In the genomic region with DNA sequence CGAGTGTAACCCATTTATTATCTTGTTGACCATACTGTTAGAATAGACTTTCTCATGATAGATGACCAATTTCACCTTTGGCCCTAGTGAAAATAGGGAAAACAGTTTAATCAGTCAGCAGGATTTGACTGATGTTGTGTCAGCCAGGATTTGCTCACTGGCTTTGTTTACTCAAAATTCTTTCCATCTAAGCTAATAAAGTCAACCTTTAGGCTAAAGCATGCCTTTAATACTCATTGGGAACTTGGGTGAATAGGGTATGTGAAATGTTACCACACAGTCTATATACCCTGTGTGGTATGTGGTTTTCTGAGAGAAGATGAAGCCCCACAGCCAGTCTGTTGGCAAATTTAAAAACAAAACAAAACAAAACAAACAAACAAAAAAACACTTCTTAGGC, we compare ENCODE assay signal across 33 cellular contexts. TPM values are rescaled to one million over a fixed set of nuclear protein-coding genes. Genes with fewer than 3 reads are reported as not detected.
"Had no signal": no experiment of that assay in that cellular context is flagged by ENCODE, and none has a peak within 500 bp of the region (broad histone marks: within the 10 kb centered on the region; RNA-seq: fewer than 3 reads in every experiment).

No MANE protein-coding gene starts in this region.

- ATAC-seq: activated CD4-positive, alpha-beta T cell treated with anti-CD3 and anti-CD28 coated beads for 36 hours; activated CD4-positive, CD25-positive, alpha-beta regulatory T cell treated with anti-CD3 and anti-CD28 coated beads, Interleukin-2, amount 50 U/mL, for 24 hours; activated CD8-positive, alpha-beta memory T cell treated with anti-CD3 and anti-CD28 coated beads, Interleukin-2, amount 10 ng/mL, durations not matched to agents 7 days and 5 days; activated naive CD8-positive, alpha-beta T cell treated with anti-CD3 and anti-CD28 coated beads, Interleukin-2, amount 50 U/mL, for 24 hours had no signal

- FAIRE-seq: bronchial epithelial cell had no signal

- DNase-seq: activated CD4-positive, alpha-beta memory T cell treated with anti-CD3 and anti-CD28 coated beads, Interleukin-2, amount 10 ng/mL, durations not matched to agents 7 days and 5 days; activated CD4-positive, alpha-beta T cell treated with anti-CD3 and anti-CD28 coated beads for 36 hours; activated CD4-positive, alpha-beta T cell treated with anti-CD3 and anti-CD28 coated beads, Interleukin-2, amount 50 U/mL, for 1 hour; activated CD8-positive, alpha-beta memory T cell treated with anti-CD3 and anti-CD28 coated beads for 24 hours; activated CD8-positive, alpha-beta memory T cell treated with anti-CD3 and anti-CD28 coated beads, Interleukin-2, amount 10 ng/mL, durations not matched to agents 7 days and 5 days; activated CD8-positive, alpha-beta memory T cell treated with anti-CD3 and anti-CD28 coated beads, Interleukin-2, amount 50 U/mL, for 48 hours; activated effector memory CD4-positive, alpha-beta T cell treated with Interleukin-2 at 50 U/mL for 16 hours; activated naive CD4-positive, alpha-beta T cell treated with anti-CD3 and anti-CD28 coated beads, Interleukin-2, amount 10 ng/mL, durations not matched to agents 7 days and 5 days; activated naive CD8-positive, alpha-beta T cell treated with anti-CD3 and anti-CD28 coated beads, Interleukin-2, amount 50 U/mL, for 24 hours; activated T-cell treated with anti-CD3 and anti-CD28 coated beads, Interleukin-2, amount 50 U/mL, for 48 hours; anterior cingulate cortex; caudate nucleus; cerebellar nuclear complex; NCI-H1048; NCI-H1105 treated with DMSO at 0.1 percent for 48 hours; NCI-H1436; NCI-H1694; NCI-H1930; NCI-H2081 treated with DMSO at 0.1 percent for 48 hours; NCI-H510A; NCI-H526; NCI-H748 treated with DMSO at 0.1 percent for 48 hours; NK-92 treated with Interleukin-12 subunit alpha and Interleukin-12 subunit beta, amount 100 ng/mL, for 24 hours; PC-9; Right ventricle myocardium superior; SW 1271; T-helper 1 cell; T1000; WERI-Rb-1 had no signal

- H3K4me2 ChIP-seq: PC-9 had no signal

- H3K4me3 ChIP-seq: PC-9 had no signal

- H2AFZ ChIP-seq: PC-9 had no signal

- H3K36me3 ChIP-seq: WERI-Rb-1 had no signal

- H3K27ac ChIP-seq: PC-9, WERI-Rb-1 had no signal

RNA-seq across cellular contexts. Expression of gene SPANXB1, which starts 18.7 kb away (rescaled TPM):
- total RNA-seq: activated CD4-positive, alpha-beta memory T cell treated with anti-CD3 and anti-CD28 coated beads, Interleukin-2, amount 10 ng/mL, durations not matched to agents 7 days and 5 days; activated CD4-positive, alpha-beta T cell treated with anti-CD3 and anti-CD28 coated beads for 36 hours; activated CD8-positive, alpha-beta memory T cell treated with anti-CD3 and anti-CD28 coated beads, Interleukin-2, amount 10 ng/mL, durations not matched to agents 7 days and 5 days; bronchial epithelial cell; MCF 10A; Right ventricle myocardium superior; T-helper 2 cell treated with Interferon-gamma antibody and Interleukin-4, amounts not matched to agents 100 ng/mL and 5 ng/mL, for 36 hours had no signal
